8 cellular contexts compared by ENCODE assay signal in genomic region chr4:112706840-112707207, GRCh38.
DNase-seq lines count a peak whose midpoint lies in the region; ATAC-seq and TF ChIP-seq lines count a peak whose summit lies in the region.
"Had no signal": no experiment of that assay in that cellular context is flagged by ENCODE, and none has a peak within 500 bp of the region (broad histone marks: within the 10 kb centered on the region; RNA-seq: fewer than 3 reads in every experiment).

No MANE protein-coding gene starts in this region.

- peaks cover 21% of the 10 kb centered on the region for H3K4me1 Mint-ChIP-seq in endodermal cell

- H4K8ac ChIP-seq in trophoblast cell (ENCODE audit: low read depth, low read length) = no peak overlapping the region

- H3K4me3 ChIP-seq in endodermal cell (ENCODE audit: low read length) (peak overlapping the region; percentile 89), trophoblast cell (ENCODE audit: low read depth, low read length) (no peak overlapping the region)
- H3K4me3 ChIP-seq: K562 had no signal

- H3K4ac ChIP-seq in trophoblast cell (ENCODE audit: low read depth, low read length) = no peak overlapping the region

- no peak overlapping the region for H2BK120ac ChIP-seq in trophoblast cell (ENCODE audit: insufficient read depth, low read length, poor library complexity)

- H2AFZ ChIP-seq in trophoblast cell (ENCODE audit: insufficient read depth, low read length, poor library complexity) = no peak overlapping the region

- no peak overlapping the region for H2AK5ac ChIP-seq in trophoblast cell (ENCODE audit: low read length)

- WGBS in endodermal cell (ENCODE audit: insufficient coverage in 1 of 2, insufficient read length in 1 of 2), 2 experiments = 4 to 7% methylated on average over 1 to 4 of the region's 4 CpGs
- WGBS in trophoblast cell (ENCODE audit: extremely low coverage, insufficient coverage, insufficient read length) = no CpG with 5 or more reads among the region's 4 CpGs

- no peaks in the 10 kb centered on the region for H3K27me3 Mint-ChIP-seq in endodermal cell (ENCODE audit: insufficient read depth)

- H3K27me3 ChIP-seq in endodermal cell (ENCODE audit: control insufficient read depth, insufficient read depth, low read length, poor library complexity, severe bottlenecking) (no peaks in the 10 kb centered on the region), trophoblast cell (ENCODE audit: insufficient read depth, low read length) (peaks cover 13% of the 10 kb centered on the region)

- H3K79me1 ChIP-seq in trophoblast cell (ENCODE audit: low read length) = no peaks in the 10 kb centered on the region

- no peaks in the 10 kb centered on the region for H3K9me3 Mint-ChIP-seq in endodermal cell

- H3K79me2 ChIP-seq in trophoblast cell (ENCODE audit: control insufficient read depth, insufficient read depth, low read length, poor library complexity) = no peaks in the 10 kb centered on the region

- H3K27ac ChIP-seq in endodermal cell (ENCODE audit: low read depth, low read length) (no peak overlapping the region), trophoblast cell (ENCODE audit: low read depth, low read length) (no peak overlapping the region)

- H2BK12ac ChIP-seq in trophoblast cell (ENCODE audit: low read length) = no peak overlapping the region

- peak; percentile 7 for ATAC-seq in GM21786 (IDR thresholded peaks at IDR 0.05; ENCODE audit: unreplicated experiment)

- H3K36me3 ChIP-seq in endodermal cell (ENCODE audit: control insufficient read depth, insufficient read depth, low read length) = peaks cover 9% of the 10 kb centered on the region
- H3K36me3 ChIP-seq in trophoblast cell (ENCODE audit: control insufficient read depth in 1 of 2, insufficient read depth in 2 of 2, low read length in 2 of 2) = no peaks in the 10 kb centered on the region

- H2BK5ac ChIP-seq in trophoblast cell (ENCODE audit: low read depth, low read length, poor library complexity) = no peak overlapping the region

- H3K4me2 ChIP-seq in trophoblast cell (ENCODE audit: low read length) = peak overlapping the region; percentile 67

- H3K4me1 ChIP-seq in endodermal cell (ENCODE audit: control insufficient read depth, insufficient read depth, low read length) (peaks cover 3% of the 10 kb centered on the region), trophoblast cell (ENCODE audit: control insufficient read depth in 1 of 2, insufficient read depth in 2 of 2, low read length in 2 of 2) (peaks cover 0 to 3% of the 10 kb centered on the region in 2 experiments)

- peak overlapping the region; percentile 97 for H3K27ac Mint-ChIP-seq in endodermal cell

- no peak overlapping the region for H4K91ac ChIP-seq in trophoblast cell (ENCODE audit: low read depth, low read length)

- DNase-seq in NCI-H1694 (lab: John Stamatoyannopoulos, UW) = peak; percentile 23
- no peak for DNase-seq in endodermal cell
- no peak for DNase-seq in trophoblast cell
- DNase-seq in stimulated activated CD4-positive, alpha-beta T cell treated with anti-CD3 and anti-CD28 coated beads, Interleukin-4, amount 100 ng/mL, for 24 hours = no peak
- no peak for DNase-seq in effector CD8-positive, alpha-beta T cell (lab: John Stamatoyannopoulos, UW)
- DNase-seq in stimulated activated naive CD4-positive, alpha-beta T cell (lab: John Stamatoyannopoulos, UW) = no peak

- no peak overlapping the region for H4K12ac ChIP-seq in trophoblast cell (ENCODE audit: low read depth, low read length)

- H3K18ac ChIP-seq in trophoblast cell (ENCODE audit: low read length) = no peak overlapping the region

- H3K14ac ChIP-seq in trophoblast cell (ENCODE audit: low read length) = no peak overlapping the region

- peak overlapping the region; percentile 96 for H3K4me3 Mint-ChIP-seq in endodermal cell

- no peak for TF ChIP-seq CTCF in endodermal cell (conservative IDR thresholded peaks at IDR 0.05)

- H3K9ac ChIP-seq in endodermal cell (ENCODE audit: extremely low read depth, low read length, poor library complexity, severe bottlenecking) = peak overlapping the region; percentile 82
- no peak overlapping the region for H3K9ac ChIP-seq in trophoblast cell (ENCODE audit: low read length)

- no peak overlapping the region for H3K23ac ChIP-seq in trophoblast cell (ENCODE audit: low read length)

- peaks cover 36% of the 10 kb centered on the region for H3K36me3 Mint-ChIP-seq in endodermal cell (ENCODE audit: low read depth)

- H3K9me3 ChIP-seq in endodermal cell (ENCODE audit: control insufficient read depth, low read length) (no peaks in the 10 kb centered on the region), trophoblast cell (ENCODE audit: insufficient read depth, low read depth, low read length) (peaks cover 2% of the 10 kb centered on the region)
